8 cellular contexts compared by ENCODE assay signal in the genomic region with DNA sequence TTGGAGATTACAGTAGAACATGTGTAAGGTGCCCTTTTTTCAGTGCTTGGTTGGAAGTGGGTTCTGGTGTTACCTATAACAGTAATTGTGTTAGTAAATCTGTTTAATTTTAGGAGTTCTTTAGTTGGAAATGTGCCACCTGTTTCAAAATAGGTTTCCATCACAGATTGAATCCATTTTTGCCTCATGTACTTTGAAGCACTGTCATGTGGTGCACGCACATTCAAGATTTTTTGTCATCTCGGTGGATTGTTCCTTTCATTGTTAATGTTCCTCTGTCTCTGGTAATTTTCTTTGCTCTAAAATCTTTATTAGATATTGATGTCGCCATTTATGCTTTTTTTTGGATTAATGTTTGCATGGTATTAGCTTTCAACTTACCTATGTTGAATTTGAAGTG. TPM values are rescaled to one million over a fixed set of nuclear protein-coding genes. Genes with fewer than 3 reads are reported as not detected.
DNase-seq lines count a peak whose midpoint lies in the region; ATAC-seq and TF ChIP-seq lines count a peak whose summit lies in the region.

No MANE protein-coding gene starts in this region.

- H3K36me3 ChIP-seq in iPS-15b (ENCODE audit: control insufficient read depth, insufficient read depth, low read length) (peaks cover 3% of the 10 kb centered on the region), subcutaneous abdominal adipose tissue (ENCODE audit: control insufficient read depth in 5 of 5, insufficient read depth in 5 of 5, low read length in 5 of 5) (no peaks in the 10 kb centered on the region)

- no peak for TF ChIP-seq CTCF in activated B cell treated with CpG ODN at 0.5 μM for 24 hours (IDR thresholded peaks at IDR 0.05)

- H3K27me3 ChIP-seq in iPS-15b (ENCODE audit: control insufficient read depth, insufficient read depth, low read length) (peaks cover 20% of the 10 kb centered on the region), subcutaneous abdominal adipose tissue (ENCODE audit: control insufficient read depth in 5 of 5, insufficient read depth in 4 of 5, low read length in 5 of 5) (no peaks in the 10 kb centered on the region)

- CTCF ChIA-PET in activated B cell treated with CpG ODN at 0.5 μM for 24 hours (lab: Charles Lee): no interaction called here

- H3K27ac Mint-ChIP-seq in activated T-cell treated with anti-CD3 and anti-CD28 coated beads, Interleukin-2, amount 50 U/mL, for 24 hours: peak overlapping the region; percentile 75
- H3K27ac Mint-ChIP-seq in activated B cell treated with CpG ODN at 0.5 μM for 24 hours: peak overlapping the region; percentile 7

- H3K9ac ChIP-seq in iPS-15b (ENCODE audit: low read depth, low read length) (no peak overlapping the region), subcutaneous abdominal adipose tissue (ENCODE audit: low read length in 5 of 5) (no peak overlapping the region)

- POLR2A ChIA-PET in activated B cell treated with CpG ODN at 0.5 μM for 24 hours (lab: Charles Lee): interaction anchor here (0.5 kb wide), 1 partner anchor 882 kb away, joined by 6 read pairs; no protein-coding TSS in a partner anchor

- H3K27ac ChIP-seq in subcutaneous abdominal adipose tissue (ENCODE audit: low read depth, low read length): no peak overlapping the region

- H3K27me3 Mint-ChIP-seq in activated T-cell treated with anti-CD3 and anti-CD28 coated beads, Interleukin-2, amount 50 U/mL, for 24 hours: no peaks in the 10 kb centered on the region
- peaks cover 3% of the 10 kb centered on the region for H3K27me3 Mint-ChIP-seq in activated B cell treated with CpG ODN at 0.5 μM for 24 hours

- H3K36me3 Mint-ChIP-seq in activated T-cell treated with anti-CD3 and anti-CD28 coated beads, Interleukin-2, amount 50 U/mL, for 24 hours (ENCODE audit: low read depth): peaks cover 65% of the 10 kb centered on the region
- H3K36me3 Mint-ChIP-seq in activated B cell treated with CpG ODN at 0.5 μM for 24 hours (ENCODE audit: low read depth): peaks cover 13% of the 10 kb centered on the region

- peaks cover 49% of the 10 kb centered on the region for H3K4me1 Mint-ChIP-seq in activated T-cell treated with anti-CD3 and anti-CD28 coated beads, Interleukin-2, amount 50 U/mL, for 24 hours (ENCODE audit: low read depth)
- peaks cover 33% of the 10 kb centered on the region for H3K4me1 Mint-ChIP-seq in activated B cell treated with CpG ODN at 0.5 μM for 24 hours

- H3K4me1 ChIP-seq in iPS-15b (ENCODE audit: control insufficient read depth, insufficient read depth, low read length): peaks cover 2% of the 10 kb centered on the region
- H3K4me1 ChIP-seq in subcutaneous abdominal adipose tissue (ENCODE audit: control insufficient read depth in 5 of 5, insufficient read depth in 5 of 5, low read length in 5 of 5): peaks cover 0 to 31% (median 27%) of the 10 kb centered on the region in 5 donors

- H3K9me3 ChIP-seq in iPS-15b (ENCODE audit: control insufficient read depth, insufficient read depth, low read length) (no peaks in the 10 kb centered on the region), subcutaneous abdominal adipose tissue (ENCODE audit: control insufficient read depth in 5 of 5, low read length in 5 of 5) (peaks cover 0 to 20% (median 3%) of the 10 kb centered on the region in 5 donors)

- H3K4me3 ChIP-seq in iPS-15b (ENCODE audit: low read depth, low read length) (peak overlapping the region; percentile 87), subcutaneous abdominal adipose tissue (ENCODE audit: low read depth in 1 of 5, low read length in 5 of 5) (peak overlapping the region; percentile 76 to 86 (median 83))

- H3K4me3 Mint-ChIP-seq in activated T-cell treated with anti-CD3 and anti-CD28 coated beads, Interleukin-2, amount 50 U/mL, for 24 hours: peak overlapping the region; percentile 88
- peak overlapping the region; percentile 54 for H3K4me3 Mint-ChIP-seq in activated B cell treated with CpG ODN at 0.5 μM for 24 hours

- ATAC-seq in activated B cell treated with CpG ODN at 0.5 μM for 24 hours (ENCODE audit: low read depth): no peak

- H3K9me3 Mint-ChIP-seq in activated T-cell treated with anti-CD3 and anti-CD28 coated beads, Interleukin-2, amount 50 U/mL, for 24 hours: peaks cover 24% of the 10 kb centered on the region
- peaks cover 14% of the 10 kb centered on the region for H3K9me3 Mint-ChIP-seq in activated B cell treated with CpG ODN at 0.5 μM for 24 hours

- intact Hi-C loops in activated B cell treated with CpG ODN at 0.5 μM for 24 hours (cut with micrococcal nuclease): no loop called here

- no peak for DNase-seq in activated T-cell treated with anti-CD3 and anti-CD28 coated beads, Interleukin-2, amount 50 U/mL, for 24 hours
- DNase-seq in activated T-cell treated with anti-CD3 and anti-CD28 coated beads, Interleukin-2, amount 50 U/mL, for 48 hours: no peak
- DNase-seq in activated B cell treated with CpG ODN at 0.5 μM for 24 hours (no peak), C1 segment of cervical spinal cord (lab: John Stamatoyannopoulos, UW) (no peak), KG1 (lab: John Stamatoyannopoulos, UW) (no peak), MV-4-11 (lab: John Stamatoyannopoulos, UW) (no peak)

RNA-seq across cellular contexts. Expression of gene ATP9B, which starts 1.3 kb away (rescaled TPM):
- 41.5 and 49.2 TPM in 2 replicates for total RNA-seq in activated B cell treated with CpG ODN at 0.5 μM for 24 hours
